9 cellular contexts compared by ENCODE assay signal in genomic region chr4:143531368-143531767, GRCh38. TPM values are rescaled to one million over a fixed set of nuclear protein-coding genes. Genes with fewer than 3 reads are reported as not detected.
DNase-seq lines count a peak whose midpoint lies in the region; ATAC-seq, FAIRE-seq and TF ChIP-seq lines count a peak whose summit lies in the region.
"Had no signal": no experiment of that assay in that cellular context is flagged by ENCODE, and none has a peak within 500 bp of the region (broad histone marks: within the 10 kb centered on the region; RNA-seq: fewer than 3 reads in every experiment).

No MANE protein-coding gene starts in this region.

- no peak overlapping the region for H4K8ac ChIP-seq in mesenchymal stem cell (ENCODE audit: low read length)

- peaks cover 4% of the 10 kb centered on the region for H3K36me3 ChIP-seq in GM06990 (ENCODE audit: control insufficient read depth, insufficient read depth, low read length)
- peaks cover 58% of the 10 kb centered on the region for H3K36me3 ChIP-seq in astrocyte (ENCODE audit: insufficient read depth, low read length)
- peaks cover 17 to 98% of the 10 kb centered on the region in 2 experiments for H3K36me3 ChIP-seq in mesenchymal stem cell (ENCODE audit: control insufficient read depth in 1 of 2, insufficient read depth in 2 of 2, low read depth in 1 of 2, low read length in 2 of 2)
- H3K36me3 ChIP-seq in esophagus muscularis mucosa = peaks cover 58 to 95% (median 78%) of the 10 kb centered on the region in 4 donors

- no peak for TF ChIP-seq EP300 in esophagus muscularis mucosa (IDR thresholded peaks at IDR 0.05)

- H3K27me3 ChIP-seq in GM06990 (replicated peaks; ENCODE audit: control insufficient read depth, insufficient read depth, low read length) = no peaks in the 10 kb centered on the region
- H3K27me3 ChIP-seq in astrocyte (ENCODE audit: insufficient read depth, low read length) = no peaks in the 10 kb centered on the region
- H3K27me3 ChIP-seq in mesenchymal stem cell (ENCODE audit: control insufficient read depth in 1 of 2, insufficient read depth in 1 of 2, low read length in 2 of 2) = no peaks in the 10 kb centered on the region
- H3K27me3 ChIP-seq in esophagus muscularis mucosa = no peaks in the 10 kb centered on the region

- no peak overlapping the region for H2BK5ac ChIP-seq in mesenchymal stem cell (ENCODE audit: low read depth, low read length, poor library complexity, severe bottlenecking)

- no peaks in the 10 kb centered on the region for H3K9me3 ChIP-seq in astrocyte (ENCODE audit: insufficient read depth, low read depth, low read length)
- H3K9me3 ChIP-seq in mesenchymal stem cell (ENCODE audit: control insufficient read depth, low read length) = no peaks in the 10 kb centered on the region
- no peaks in the 10 kb centered on the region for H3K9me3 ChIP-seq in esophagus muscularis mucosa

- no peaks in the 10 kb centered on the region for H3K4me1 Mint-ChIP-seq in astrocyte (ENCODE audit: low read depth, unreplicated experiment)
- peaks cover 0 to 4% of the 10 kb centered on the region in 2 donors for H3K4me1 Mint-ChIP-seq in natural killer cell treated with Interleukin-12 subunit alpha and Interleukin-12 subunit beta and Interleukin-15 and Interleukin-18, amount 100 ng/mL, for 72 hours (ENCODE audit: low read depth in 2 of 2)

- H3K9ac ChIP-seq in astrocyte (ENCODE audit: low read length) (no peak overlapping the region), mesenchymal stem cell (ENCODE audit: low read length) (no peak overlapping the region)

- H2BK120ac ChIP-seq in mesenchymal stem cell (ENCODE audit: low read depth, low read length) = no peak overlapping the region

- H3K9me3 Mint-ChIP-seq in astrocyte (ENCODE audit: unreplicated experiment) = no peaks in the 10 kb centered on the region
- no peaks in the 10 kb centered on the region for H3K9me3 Mint-ChIP-seq in natural killer cell treated with Interleukin-12 subunit alpha and Interleukin-12 subunit beta and Interleukin-15 and Interleukin-18, amount 100 ng/mL, for 72 hours
- H3K9me3 Mint-ChIP-seq: T-cell had no signal

- FAIRE-seq in astrocyte (lab: Jason Lieb, UNC) = peak; percentile 26

- intact Hi-C loops in esophagus muscularis mucosa (cut with DNase I) = loop anchor here (10.0 kb wide), 1 partner anchor 1583 kb away; no protein-coding TSS in a partner anchor

- H3K4me2 ChIP-seq in astrocyte (ENCODE audit: low read length) = no peak overlapping the region
- H3K4me2 ChIP-seq in mesenchymal stem cell (ENCODE audit: low read length, poor library complexity, severe bottlenecking) = no peak overlapping the region

- H3K36me3 Mint-ChIP-seq in astrocyte (ENCODE audit: low read depth, unreplicated experiment) = peaks cover 11% of the 10 kb centered on the region
- peaks cover 38% of the 10 kb centered on the region for H3K36me3 Mint-ChIP-seq in natural killer cell treated with Interleukin-12 subunit alpha and Interleukin-12 subunit beta and Interleukin-15 and Interleukin-18, amount 100 ng/mL, for 72 hours

- H3K4me3 ChIP-seq in GM06990 (replicated peaks; ENCODE audit: low read depth, low read length) (no peak overlapping the region), astrocyte (ENCODE audit: insufficient read depth, low read depth, low read length) (no peak overlapping the region), mesenchymal stem cell (ENCODE audit: insufficient read depth in 1 of 2, low read depth in 1 of 2, low read length in 2 of 2) (no peak overlapping the region), esophagus muscularis mucosa (no peak overlapping the region)

- H3K4me1 ChIP-seq in astrocyte (ENCODE audit: insufficient read depth, low read length) (no peaks in the 10 kb centered on the region), mesenchymal stem cell (ENCODE audit: control insufficient read depth, insufficient read depth, low read depth, low read length) (no peaks in the 10 kb centered on the region), esophagus muscularis mucosa (peaks cover 6 to 25% (median 12%) of the 10 kb centered on the region in 4 donors)

- H3K4me3 Mint-ChIP-seq in astrocyte (ENCODE audit: unreplicated experiment) = no peak overlapping the region
- no peak overlapping the region for H3K4me3 Mint-ChIP-seq in natural killer cell treated with Interleukin-12 subunit alpha and Interleukin-12 subunit beta and Interleukin-15 and Interleukin-18, amount 100 ng/mL, for 72 hours
- H3K4me3 Mint-ChIP-seq: T-cell had no signal

- no peak overlapping the region for H3K4ac ChIP-seq in mesenchymal stem cell (ENCODE audit: low read depth in 1 of 2, low read length in 2 of 2)

- ATAC-seq in HG02870 (IDR thresholded peaks at IDR 0.05; ENCODE audit: unreplicated experiment) = peak; percentile 58
- no peak for ATAC-seq in natural killer cell treated with Interleukin-12 subunit alpha and Interleukin-12 subunit beta and Interleukin-15 and Interleukin-18, amount 100 ng/mL, for 72 hours

- H3K27ac ChIP-seq in astrocyte (ENCODE audit: low read depth, low read length) (no peak overlapping the region), mesenchymal stem cell (ENCODE audit: low read length, poor library complexity, severe bottlenecking) (no peak overlapping the region), esophagus muscularis mucosa (replicated peaks in 1 of 4) (no peak overlapping the region)

- no peak for TF ChIP-seq POLR2A in esophagus muscularis mucosa (IDR thresholded peaks at IDR 0.05; ENCODE audit: low read depth)

- no peak overlapping the region for H3K14ac ChIP-seq in mesenchymal stem cell (ENCODE audit: low read length in 2 of 2)

- TF ChIP-seq CTCF in GM06990 (IDR thresholded peaks at IDR 0.05; ENCODE audit: insufficient read depth, low read length, poor library complexity, severe bottlenecking) = peak; percentile 48
- peak; percentile 49 for TF ChIP-seq CTCF in astrocyte (IDR thresholded peaks at IDR 0.05; ENCODE audit: insufficient read depth, low read depth, low read length)
- peak in 1 of 3 experiments; percentile 38 for TF ChIP-seq CTCF in esophagus muscularis mucosa (IDR thresholded peaks at IDR 0.05)

- H3K79me2 ChIP-seq in astrocyte (ENCODE audit: insufficient read depth, low read length) = peaks cover 14% of the 10 kb centered on the region

- H2AK5ac ChIP-seq in mesenchymal stem cell (ENCODE audit: low read length, severe bottlenecking) = no peak overlapping the region

- H2BK15ac ChIP-seq in mesenchymal stem cell (ENCODE audit: low read depth, poor library complexity, severe bottlenecking) = no peak overlapping the region

- H3K27ac Mint-ChIP-seq in astrocyte (ENCODE audit: unreplicated experiment) = peak overlapping the region; percentile 62
- H3K27ac Mint-ChIP-seq in natural killer cell treated with Interleukin-12 subunit alpha and Interleukin-12 subunit beta and Interleukin-15 and Interleukin-18, amount 100 ng/mL, for 72 hours = no peak overlapping the region
- H3K27ac Mint-ChIP-seq: T-cell had no signal

- H3K23ac ChIP-seq in mesenchymal stem cell (ENCODE audit: low read length in 2 of 2) = no peak overlapping the region

- H3K79me1 ChIP-seq in mesenchymal stem cell (replicated peaks; ENCODE audit: low read length, poor library complexity, severe bottlenecking) = peaks cover 15% of the 10 kb centered on the region

- no peaks in the 10 kb centered on the region for H3K27me3 Mint-ChIP-seq in astrocyte (ENCODE audit: low read depth, unreplicated experiment)
- no peaks in the 10 kb centered on the region for H3K27me3 Mint-ChIP-seq in natural killer cell treated with Interleukin-12 subunit alpha and Interleukin-12 subunit beta and Interleukin-15 and Interleukin-18, amount 100 ng/mL, for 72 hours
- H3K27me3 Mint-ChIP-seq: T-cell had no signal

- no CpG with 5 or more reads among the region's 1 CpG for WGBS in mesenchymal stem cell
- 22% methylated on average over 1 of the region's 1 CpG for WGBS in esophagus muscularis mucosa

- H2AFZ ChIP-seq in astrocyte (ENCODE audit: low read depth, low read length) (no peak overlapping the region), mesenchymal stem cell (ENCODE audit: low read depth, low read length) (no peak overlapping the region)

- H4K91ac ChIP-seq in mesenchymal stem cell (ENCODE audit: low read length) = no peak overlapping the region

- DNase-seq in GM06990 (ENCODE audit: extremely low read depth, insufficient read length) (no peak), astrocyte (ENCODE audit: low read depth) (no peak), mesenchymal stem cell (peak; percentile 26), NOMO-1 treated with dmso at 0.1 percent for 144 hours (lab: John Stamatoyannopoulos, UW; ENCODE audit: unreplicated experiment) (no peak), NCI-H226 (no peak), esophagus muscularis mucosa (ENCODE audit: extremely low spot score) (no peak)
- no peak for DNase-seq in natural killer cell treated with Interleukin-12 subunit alpha and Interleukin-12 subunit beta and Interleukin-15 and Interleukin-18, amount 100 ng/mL, for 72 hours (ENCODE audit: low spot score)
- DNase-seq: T-cell had no signal

- peaks cover 24% of the 10 kb centered on the region for H4K20me1 ChIP-seq in astrocyte (ENCODE audit: insufficient read depth, low read length)

- H3K18ac ChIP-seq in mesenchymal stem cell (ENCODE audit: low read depth in 1 of 2, low read length in 2 of 2) = no peak overlapping the region

- no peak overlapping the region for H2BK12ac ChIP-seq in mesenchymal stem cell (ENCODE audit: low read length in 2 of 2)

RNA-seq across cellular contexts. Expression of gene SMARCA5, which starts 17.9 kb away (rescaled TPM):
- 63.1 and 69.0 TPM in 2 replicates for total RNA-seq in astrocyte
- 35.7 TPM for polyA plus RNA-seq in mesenchymal stem cell (2013, experiment 1 of 2)
- polyA plus RNA-seq in mesenchymal stem cell (2013, experiment 2 of 2) = 36.7 TPM
- 10 to 100 TPM; 42.6 to 44.7 TPM for total RNA-seq in natural killer cell treated with Interleukin-12 subunit alpha and Interleukin-12 subunit beta and Interleukin-15 and Interleukin-18, amount 100 ng/mL, for 72 hours
- total RNA-seq in esophagus muscularis mucosa = 10 to 100 TPM; 38.0 to 59.8 (median 46.3) TPM
